Comparison of ENCODE assay signal across 1 cellular context in the genomic region with DNA sequence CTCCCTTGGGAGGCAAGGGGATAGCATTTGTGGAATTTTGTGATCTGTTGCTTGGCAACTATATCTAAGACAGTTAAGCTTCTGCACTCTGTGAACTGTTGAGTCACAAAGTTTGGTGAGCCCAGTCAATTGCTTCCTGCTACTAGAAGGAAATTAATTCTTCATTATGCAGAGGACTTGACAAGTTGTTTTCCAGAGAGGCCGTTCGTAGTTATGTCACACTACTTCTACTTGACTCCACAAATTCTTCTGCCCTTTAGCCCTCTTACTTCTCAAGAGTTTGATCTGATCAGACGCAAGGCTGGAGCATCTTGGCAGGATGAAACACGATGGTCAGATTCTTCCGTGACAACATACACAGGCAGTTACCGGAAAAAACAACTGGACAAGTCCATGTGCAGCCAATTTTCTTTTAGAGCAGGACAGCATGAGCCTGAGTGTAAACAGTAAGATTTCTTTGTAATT.
TF ChIP-seq lines count a peak whose summit lies in the region.

A gene (plus strand): TSS at position 156 of the 465 bp plus-strand sequence. CDS start 58 bp downstream, at position 214.

TF ChIP-seq in SK-N-SH treated with all-trans-retinoic acid at 6 μM for 48 hours, 23 proteins besides CTCF, POLR2A, EP300 and RAD21 (continued from another document):
- TF ChIP-seq, protein P1, sequence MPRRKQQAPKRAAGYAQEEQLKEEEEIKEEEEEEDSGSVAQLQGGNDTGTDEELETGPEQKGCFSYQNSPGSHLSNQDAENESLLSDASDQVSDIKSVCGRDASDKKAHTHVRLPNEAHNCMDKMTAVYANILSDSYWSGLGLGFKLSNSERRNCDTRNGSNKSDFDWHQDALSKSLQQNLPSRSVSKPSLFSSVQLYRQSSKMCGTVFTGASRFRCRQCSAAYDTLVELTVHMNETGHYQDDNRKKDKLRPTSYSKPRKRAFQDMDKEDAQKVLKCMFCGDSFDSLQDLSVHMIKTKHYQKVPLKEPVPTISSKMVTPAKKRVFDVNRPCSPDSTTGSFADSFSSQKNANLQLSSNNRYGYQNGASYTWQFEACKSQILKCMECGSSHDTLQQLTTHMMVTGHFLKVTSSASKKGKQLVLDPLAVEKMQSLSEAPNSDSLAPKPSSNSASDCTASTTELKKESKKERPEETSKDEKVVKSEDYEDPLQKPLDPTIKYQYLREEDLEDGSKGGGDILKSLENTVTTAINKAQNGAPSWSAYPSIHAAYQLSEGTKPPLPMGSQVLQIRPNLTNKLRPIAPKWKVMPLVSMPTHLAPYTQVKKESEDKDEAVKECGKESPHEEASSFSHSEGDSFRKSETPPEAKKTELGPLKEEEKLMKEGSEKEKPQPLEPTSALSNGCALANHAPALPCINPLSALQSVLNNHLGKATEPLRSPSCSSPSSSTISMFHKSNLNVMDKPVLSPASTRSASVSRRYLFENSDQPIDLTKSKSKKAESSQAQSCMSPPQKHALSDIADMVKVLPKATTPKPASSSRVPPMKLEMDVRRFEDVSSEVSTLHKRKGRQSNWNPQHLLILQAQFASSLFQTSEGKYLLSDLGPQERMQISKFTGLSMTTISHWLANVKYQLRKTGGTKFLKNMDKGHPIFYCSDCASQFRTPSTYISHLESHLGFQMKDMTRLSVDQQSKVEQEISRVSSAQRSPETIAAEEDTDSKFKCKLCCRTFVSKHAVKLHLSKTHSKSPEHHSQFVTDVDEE (CRISPR knock-in tag; IDR thresholded peaks at IDR 0.05) = no peak
TF ChIP-seq in SK-N-SH treated with all-trans-retinoic acid at 6 μM for 48 hours: peak in this region for 0.
